28 cellular contexts compared by ENCODE assay signal in genomic region chr15:58537480-58537879, GRCh38.
"Had no signal": no experiment of that assay in that cellular context is flagged by ENCODE, and none has a peak within 500 bp of the region (broad histone marks: within the 10 kb centered on the region; RNA-seq: fewer than 3 reads in every experiment).

No MANE protein-coding gene starts in this region.

- H3K4me3 ChIP-seq: lower lobe of right lung, neural progenitor cell, psoas muscle, right lobe of liver, skin epidermis, spleen, tibial nerve, uterus had no signal

- H3K36me3 Mint-ChIP-seq: mesothelial cell of epicardium; naive B cell; natural killer cell; neural progenitor cell; stimulated activated memory B cell treated with anti-CD40 and anti-IgM and Interleukin-4, amounts not matched to agents 10 μg/mL and 1 μg/mL and 100 μg/mL, for 72 hours had no signal

- H3K27me3 ChIP-seq: neural progenitor cell, neutrophil, right lobe of liver, spleen, tibial nerve, uterus had no signal

- H3K36me3 ChIP-seq: lower lobe of right lung, neural progenitor cell, neutrophil, spleen, tibial nerve, uterus had no signal

- ATAC-seq: left colon; lower lobe of right lung; natural killer cell; right lobe of liver; stimulated activated memory B cell treated with anti-CD40 and anti-IgM and Interleukin-4, amounts not matched to agents 10 μg/mL and 1 μg/mL and 100 μg/mL, for 72 hours; stimulated activated naive CD8-positive, alpha-beta T cell treated with anti-CD3 and anti-CD28 coated beads, Interleukin-15, amount 100 ng/mL, for 72 hours had no signal

- H3K4me1 ChIP-seq: lower lobe of right lung, neural progenitor cell, parathyroid adenoma, right lobe of liver, spleen, tibial nerve, uterus had no signal

- H3K4me3 Mint-ChIP-seq: mesothelial cell of epicardium; naive B cell; natural killer cell; nephron progenitor cell; neural progenitor cell; stimulated activated memory B cell treated with anti-CD40 and anti-IgM and Interleukin-4, amounts not matched to agents 10 μg/mL and 1 μg/mL and 100 μg/mL, for 72 hours; stimulated activated naive CD8-positive, alpha-beta T cell treated with anti-CD3 and anti-CD28 coated beads, Interleukin-15, amount 100 ng/mL, for 72 hours; type B pancreatic cell had no signal

- H3K4me1 Mint-ChIP-seq: mesothelial cell of epicardium; naive B cell; stimulated activated memory B cell treated with anti-CD40 and anti-IgM and Interleukin-4, amounts not matched to agents 10 μg/mL and 1 μg/mL and 100 μg/mL, for 72 hours; stimulated activated naive CD8-positive, alpha-beta T cell treated with anti-CD3 and anti-CD28 coated beads, Interleukin-15, amount 100 ng/mL, for 72 hours had no signal

- H3K27me3 Mint-ChIP-seq: naive B cell; stimulated activated memory B cell treated with anti-CD40 and anti-IgM and Interleukin-4, amounts not matched to agents 10 μg/mL and 1 μg/mL and 100 μg/mL, for 72 hours; stimulated activated naive CD8-positive, alpha-beta T cell treated with anti-CD3 and anti-CD28 coated beads, Interleukin-15, amount 100 ng/mL, for 72 hours; type B pancreatic cell had no signal

- H3K27ac ChIP-seq: lower lobe of right lung, neural progenitor cell, neutrophil, parathyroid adenoma, psoas muscle, right lobe of liver, skin epidermis, spleen, tibial nerve, uterus had no signal

- H3K9me3 Mint-ChIP-seq: mesothelial cell of epicardium; natural killer cell; nephron progenitor cell; neural progenitor cell; stimulated activated memory B cell treated with anti-CD40 and anti-IgM and Interleukin-4, amounts not matched to agents 10 μg/mL and 1 μg/mL and 100 μg/mL, for 72 hours; stimulated activated naive CD8-positive, alpha-beta T cell treated with anti-CD3 and anti-CD28 coated beads, Interleukin-15, amount 100 ng/mL, for 72 hours; type B pancreatic cell had no signal

- H3K9ac ChIP-seq: neural progenitor cell, parathyroid adenoma had no signal

- H3K27ac Mint-ChIP-seq: mesothelial cell of epicardium; nephron progenitor cell; neural progenitor cell; stimulated activated memory B cell treated with anti-CD40 and anti-IgM and Interleukin-4, amounts not matched to agents 10 μg/mL and 1 μg/mL and 100 μg/mL, for 72 hours had no signal

- DNase-seq: hippocampal formation; kidney; left colon; lower lobe of right lung; mammary epithelial cell; mesenchymal stem cell; naive B cell; natural killer cell; nephron progenitor cell; occipital lobe; psoas muscle; spleen; stimulated activated CD4-positive, alpha-beta T cell treated with anti-CD3 and anti-CD28 coated beads, Interleukin-1b, Interleukin-23, amount 100 ng/mL, for 48 hours; stimulated activated CD4-positive, alpha-beta T cell treated with anti-CD3 and anti-CD28 coated beads, Interleukin-2, amount 100 ng/mL, for 48 hours; stimulated activated CD4-positive, alpha-beta T cell treated with anti-CD3 and anti-CD28 coated beads, Interleukin-4, amount 100 ng/mL, for 4 hours; stimulated activated CD8-positive, alpha-beta memory T cell treated with anti-CD3 and anti-CD28 coated beads, Interleukin-4, amount 100 ng/mL, for 48 hours; stimulated activated naive CD4-positive, alpha-beta T cell treated with Interleukin-2 at 50 U/mL for 16 hours; stimulated activated naive CD8-positive, alpha-beta T cell treated with anti-CD3 and anti-CD28 coated beads, Interleukin-15, amount 100 ng/mL, for 72 hours; uterus had no signal

- H3K9me3 ChIP-seq: lower lobe of right lung, neutrophil, psoas muscle, right lobe of liver, tibial nerve, uterus had no signal
